Comparison of ENCODE assay signal across 8 cellular contexts in genomic region chr2:240586198-240586918, GRCh38. TPM values are rescaled to one million over a fixed set of nuclear protein-coding genes. Genes with fewer than 3 reads are reported as not detected.
A peak's percentile ranks its signal among the peaks of the same experiment; 100 is the strongest.
DNase-seq lines count a peak whose midpoint lies in the region; ATAC-seq and TF ChIP-seq lines count a peak whose summit lies in the region.

A gene with protein sequence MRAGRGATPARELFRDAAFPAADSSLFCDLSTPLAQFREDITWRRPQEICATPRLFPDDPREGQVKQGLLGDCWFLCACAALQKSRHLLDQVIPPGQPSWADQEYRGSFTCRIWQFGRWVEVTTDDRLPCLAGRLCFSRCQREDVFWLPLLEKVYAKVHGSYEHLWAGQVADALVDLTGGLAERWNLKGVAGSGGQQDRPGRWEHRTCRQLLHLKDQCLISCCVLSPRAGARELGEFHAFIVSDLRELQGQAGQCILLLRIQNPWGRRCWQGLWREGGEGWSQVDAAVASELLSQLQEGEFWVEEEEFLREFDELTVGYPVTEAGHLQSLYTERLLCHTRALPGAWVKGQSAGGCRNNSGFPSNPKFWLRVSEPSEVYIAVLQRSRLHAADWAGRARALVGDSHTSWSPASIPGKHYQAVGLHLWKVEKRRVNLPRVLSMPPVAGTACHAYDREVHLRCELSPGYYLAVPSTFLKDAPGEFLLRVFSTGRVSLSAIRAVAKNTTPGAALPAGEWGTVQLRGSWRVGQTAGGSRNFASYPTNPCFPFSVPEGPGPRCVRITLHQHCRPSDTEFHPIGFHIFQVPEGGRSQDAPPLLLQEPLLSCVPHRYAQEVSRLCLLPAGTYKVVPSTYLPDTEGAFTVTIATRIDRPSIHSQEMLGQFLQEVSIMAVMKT (plus strand): TSS chr2:240586734. CDS start chr2:240586912, 178 bp downstream.

- H3K9me3 ChIP-seq in BE2C = no peaks in the 10 kb centered on the region
- H3K9me3 ChIP-seq in colonic mucosa = no peaks in the 10 kb centered on the region

- H3K4me1 ChIP-seq in BE2C = no peaks in the 10 kb centered on the region
- H3K4me1 ChIP-seq in colonic mucosa = peaks cover 15% of the 10 kb centered on the region

- peak within 1 kb of the TSS; percentile 87 to 89 for H3K9ac ChIP-seq in colonic mucosa (ENCODE audit: low read depth in 2 of 2, low read length in 2 of 2)

- ATAC-seq in HG03460 (IDR thresholded peaks at IDR 0.05; ENCODE audit: unreplicated experiment) = peak; percentile 53

- intact Hi-C loops in colonic mucosa (cut with DNase I) = no loop called here

- H3K27ac ChIP-seq in colonic mucosa = peak within 1 kb of the TSS; percentile 96

- no peaks in the 10 kb centered on the region for H3K36me3 ChIP-seq in BE2C
- no peaks in the 10 kb centered on the region for H3K36me3 ChIP-seq in colonic mucosa

- TF ChIP-seq CTCF in BE2C (IDR thresholded peaks at IDR 0.05; ENCODE audit: low read depth, low read length) = no peak
- TF ChIP-seq CTCF in colonic mucosa (IDR thresholded peaks at IDR 0.05) = no peak

- H3K4me3 ChIP-seq in BE2C (ENCODE audit: low read depth, low read length) = peak within 1 kb of the TSS; percentile 99
- peak within 1 kb of the TSS; percentile 99 for H3K4me3 ChIP-seq in colonic mucosa

- DNase-seq in BE2C (peak; percentile 99), GM19240 (ENCODE audit: insufficient read length, low spot score) (peak; percentile 88), NCI-H526 (lab: John Stamatoyannopoulos, UW) (peak; percentile 92 to 99), colonic mucosa (peak; percentile 98), left kidney (ENCODE audit: low read depth, low spot score) (peak; percentile 98)
- peak; percentile 98 for DNase-seq in activated CD4-positive, alpha-beta T cell treated with anti-CD3 and anti-CD28 coated beads for 48 hours
- DNase-seq in stimulated activated CD4-positive, alpha-beta T cell treated with anti-CD3 and anti-CD28 coated beads, Interleukin-2, amount 100 ng/mL, for 24 hours = peak; percentile 96 to 97

- H3K27me3 ChIP-seq in BE2C (no peaks in the 10 kb centered on the region), colonic mucosa (no peaks in the 10 kb centered on the region)

RNA-seq across cellular contexts. Expression of the gene that starts here (rescaled TPM):
- polyA plus RNA-seq in BE2C (2012; ENCODE audit: insufficient read depth, insufficient read length, low read depth) = 80.2 TPM
- total RNA-seq in colonic mucosa = 10 to 100 TPM; 29.1 to 47.8 TPM

Comparison
In these comparisons a context has a peak if more than half of its experiments do, and no peak if none do; other contexts are left out.
1. Peak in every context shown above with its lines: DNase-seq, ATAC-seq, H3K4me3 ChIP-seq and H3K27ac ChIP-seq.